In genomic region chr7:73423519-73424485, GRCh38 we compare ENCODE assay signal across 10 cellular contexts. TPM values are rescaled to one million over a fixed set of nuclear protein-coding genes. Genes with fewer than 3 reads are reported as not detected.
DNase-seq lines count a peak whose midpoint lies in the region; ATAC-seq and TF ChIP-seq lines count a peak whose summit lies in the region.
"Had no signal": no experiment of that assay in that cellular context is flagged by ENCODE, and none has a peak within 500 bp of the region (broad histone marks: within the 10 kb centered on the region; RNA-seq: fewer than 3 reads in every experiment).

No MANE protein-coding gene starts in this region.

- no peaks in the 10 kb centered on the region for H3K36me3 Mint-ChIP-seq in naive B cell
- H3K36me3 Mint-ChIP-seq in activated CD8-positive, alpha-beta T cell treated with anti-CD3 and anti-CD28 coated beads for 36 hours (ENCODE audit: low read depth) = no peaks in the 10 kb centered on the region

- H3K9me3 Mint-ChIP-seq in naive B cell = no peaks in the 10 kb centered on the region
- no peaks in the 10 kb centered on the region for H3K9me3 Mint-ChIP-seq in activated CD8-positive, alpha-beta T cell treated with anti-CD3 and anti-CD28 coated beads for 36 hours

- POLR2A ChIA-PET in activated CD8-positive, alpha-beta T cell treated with anti-CD3 and anti-CD28 coated beads for 36 hours (lab: Charles Lee) = interaction anchor here (0.8 kb wide), 1 partner anchor 51 kb away, joined by 3 read pairs; no protein-coding TSS in a partner anchor

- DNase-seq in Right ventricle myocardium inferior (ENCODE audit: missing footprints) (peak; percentile 78), cardiac septum (ENCODE audit: low spot score) (no peak), epithelial cell of proximal tubule (ENCODE audit: low read depth) (no peak), naive B cell (no peak), NCI-H2107 treated with DMSO at 0.1 percent for 48 hours (lab: John Stamatoyannopoulos, UW; ENCODE audit: unreplicated experiment) (no peak), NCI-H128 (lab: John Stamatoyannopoulos, UW; ENCODE audit: unreplicated experiment) (no peak)
- no peak for DNase-seq in activated CD8-positive, alpha-beta T cell treated with anti-CD3 and anti-CD28 coated beads for 36 hours
- no peak for DNase-seq in stimulated activated CD4-positive, alpha-beta T cell treated with anti-CD3 and anti-CD28 coated beads, Interleukin-1b, Interleukin-23, amount 100 ng/mL, for 48 hours
- DNase-seq: SK-N-SH had no signal

- peaks cover 2 to 8% (median 6%) of the 10 kb centered on the region in 3 donors for H3K4me1 Mint-ChIP-seq in naive B cell
- no peaks in the 10 kb centered on the region for H3K4me1 Mint-ChIP-seq in activated CD8-positive, alpha-beta T cell treated with anti-CD3 and anti-CD28 coated beads for 36 hours (ENCODE audit: low read depth)

- H3K4me3 Mint-ChIP-seq in naive B cell = peak overlapping the region in 4 of 8 donors; percentile 9 to 59 (median 49)
- no peak overlapping the region for H3K4me3 Mint-ChIP-seq in activated CD8-positive, alpha-beta T cell treated with anti-CD3 and anti-CD28 coated beads for 36 hours

- H3K4me3 ChIP-seq in epithelial cell of proximal tubule (ENCODE audit: low read depth, low read length) = peak overlapping the region; percentile 39
- H3K4me3 ChIP-seq: A549 had no signal

- H3K27ac Mint-ChIP-seq in naive B cell = no peak overlapping the region
- no peak overlapping the region for H3K27ac Mint-ChIP-seq in activated CD8-positive, alpha-beta T cell treated with anti-CD3 and anti-CD28 coated beads for 36 hours

- peaks cover 0 to 17% (median 7%) of the 10 kb centered on the region in 3 donors for H3K27me3 Mint-ChIP-seq in naive B cell
- H3K27me3 Mint-ChIP-seq in activated CD8-positive, alpha-beta T cell treated with anti-CD3 and anti-CD28 coated beads for 36 hours = peaks cover 4% of the 10 kb centered on the region

- TF ChIP-seq CTCF in epithelial cell of proximal tubule (conservative IDR thresholded peaks at IDR 0.05; ENCODE audit: low read depth, low read length) = no peak
- TF ChIP-seq CTCF in activated CD8-positive, alpha-beta T cell treated with anti-CD3 and anti-CD28 coated beads for 36 hours (IDR thresholded peaks at IDR 0.05) = no peak

- peak; percentile 78 for ATAC-seq in Right ventricle myocardium inferior
- ATAC-seq in naive B cell (ENCODE audit: low read depth in 2 of 2) = peak; percentile 34 to 60
- ATAC-seq in activated CD8-positive, alpha-beta T cell treated with anti-CD3 and anti-CD28 coated beads for 36 hours = no peak
- ATAC-seq: A549 had no signal

- CTCF ChIA-PET in activated CD8-positive, alpha-beta T cell treated with anti-CD3 and anti-CD28 coated beads for 36 hours (lab: Charles Lee) = no interaction called here

- intact Hi-C loops in Right ventricle myocardium inferior (cut with DNase I) = no loop called here
- intact Hi-C loops in cardiac septum (cut with DNase I) = no loop called here
- intact Hi-C loops in activated CD8-positive, alpha-beta T cell treated with anti-CD3 and anti-CD28 coated beads for 36 hours (cut with micrococcal nuclease) = no loop called here

RNA-seq across cellular contexts. Expression of gene FZD9, which starts 9.8 kb away (rescaled TPM):
- 0.46 TPM for total RNA-seq in Right ventricle myocardium inferior
- total RNA-seq in cardiac septum = 0.19 TPM
- total RNA-seq in epithelial cell of proximal tubule = 1.8 and 4.0 TPM in 2 replicates
- under 1 TPM in 4 of 6 donors, not detected in 2; 0.17 to 0.91 (median 0.33) TPM for polyA plus RNA-seq in naive B cell (ENCODE audit: low read depth in 6 of 6)
- under 1 TPM in 1 of 2 experiments, not detected in 1; 0.43 TPM for total RNA-seq in activated CD8-positive, alpha-beta T cell treated with anti-CD3 and anti-CD28 coated beads for 36 hours
